8 cellular contexts compared by ENCODE assay signal in genomic region chr1:192445849-192446489, GRCh38.
DNase-seq lines count a peak whose midpoint lies in the region; ATAC-seq lines count a peak whose summit lies in the region.

No MANE protein-coding gene starts in this region.

- H3K9me3 Mint-ChIP-seq in T-helper 2 cell treated with Interferon-gamma antibody and Interleukin-4, amounts not matched to agents 5 μg/mL and 100 μg/mL, for 36 hours, result no peaks in the 10 kb centered on the region

- no peak overlapping the region for H3K27ac Mint-ChIP-seq in T-helper 2 cell treated with Interferon-gamma antibody and Interleukin-4, amounts not matched to agents 5 μg/mL and 100 μg/mL, for 36 hours

- H3K4me3 Mint-ChIP-seq in T-helper 2 cell treated with Interferon-gamma antibody and Interleukin-4, amounts not matched to agents 5 μg/mL and 100 μg/mL, for 36 hours, result no peak overlapping the region

- peaks cover 6% of the 10 kb centered on the region for H3K27me3 Mint-ChIP-seq in T-helper 2 cell treated with Interferon-gamma antibody and Interleukin-4, amounts not matched to agents 5 μg/mL and 100 μg/mL, for 36 hours (ENCODE audit: low read depth)

- DNase-seq in T-helper 2 cell (peak; percentile 10 to 40 (median 21)), NCI-H69 (lab: John Stamatoyannopoulos, UW) (peak; percentile 38), fibroblast of gingiva (ENCODE audit: low read depth) (peak; percentile 26), pons (ENCODE audit: low spot score) (peak; percentile 35)
- DNase-seq in T-helper 2 cell treated with Interferon-gamma antibody and Interleukin-4, amounts not matched to agents 5 μg/mL and 100 μg/mL, for 36 hours (ENCODE audit: low spot score), result no peak
- peak; percentile 10 for DNase-seq in activated CD8-positive, alpha-beta memory T cell treated with anti-CD3 and anti-CD28 coated beads, Interleukin-2, amount 50 U/mL, for 24 hours (ENCODE audit: extremely low read depth)

- ATAC-seq in HG02981 (IDR thresholded peaks at IDR 0.05; ENCODE audit: unreplicated experiment) (peak; percentile 71), HG03439 (IDR thresholded peaks at IDR 0.05; ENCODE audit: unreplicated experiment) (no peak)

- H3K36me3 Mint-ChIP-seq in T-helper 2 cell treated with Interferon-gamma antibody and Interleukin-4, amounts not matched to agents 5 μg/mL and 100 μg/mL, for 36 hours (ENCODE audit: low read depth), result no peaks in the 10 kb centered on the region

- no peaks in the 10 kb centered on the region for H3K4me1 Mint-ChIP-seq in T-helper 2 cell treated with Interferon-gamma antibody and Interleukin-4, amounts not matched to agents 5 μg/mL and 100 μg/mL, for 36 hours (ENCODE audit: low read depth)
